ENCODE assay signal across 1 cellular context in the genomic region with DNA sequence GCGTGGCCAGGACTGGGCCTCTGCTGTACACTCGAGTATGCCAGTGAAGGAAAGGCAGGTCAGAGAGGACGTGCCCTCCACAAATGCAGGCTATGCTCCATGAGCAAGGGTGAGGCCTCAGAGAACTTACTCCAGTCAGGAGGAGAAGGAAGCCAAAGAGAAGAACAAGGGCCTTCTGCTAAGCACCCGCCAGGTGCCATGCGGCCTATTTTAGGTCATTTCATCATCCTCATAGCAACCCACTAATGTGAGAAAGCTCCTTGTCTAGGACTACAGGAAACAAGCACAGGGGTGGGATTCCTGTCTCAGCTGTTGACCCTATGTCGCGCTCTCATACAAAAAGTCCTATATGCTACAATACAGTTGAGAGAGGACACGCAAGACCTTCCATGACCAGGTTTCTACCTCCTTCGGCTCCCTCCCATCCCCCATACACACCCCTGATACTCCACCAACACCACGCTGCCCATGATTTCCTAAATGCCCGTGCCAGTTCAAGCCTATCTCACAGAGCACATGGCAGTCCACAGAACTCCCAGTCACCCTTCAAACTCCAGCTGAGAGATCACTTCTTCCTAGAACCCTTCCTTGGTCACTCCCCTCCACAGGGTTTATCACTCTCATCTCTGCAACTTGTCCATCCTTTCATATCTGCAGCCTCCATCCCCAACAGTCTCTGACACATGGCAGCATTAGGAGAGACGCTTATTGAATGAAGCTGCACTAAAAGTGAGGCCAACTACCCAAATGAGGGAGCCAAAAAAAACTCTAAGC.
TF ChIP-seq lines count a peak whose summit lies in the region.

No MANE protein-coding gene starts in this region.

TF ChIP-seq in K562, 482 proteins besides CTCF, POLR2A, EP300 and RAD21 (continued from another document and continues in another):
- TF ChIP-seq, protein P1, sequence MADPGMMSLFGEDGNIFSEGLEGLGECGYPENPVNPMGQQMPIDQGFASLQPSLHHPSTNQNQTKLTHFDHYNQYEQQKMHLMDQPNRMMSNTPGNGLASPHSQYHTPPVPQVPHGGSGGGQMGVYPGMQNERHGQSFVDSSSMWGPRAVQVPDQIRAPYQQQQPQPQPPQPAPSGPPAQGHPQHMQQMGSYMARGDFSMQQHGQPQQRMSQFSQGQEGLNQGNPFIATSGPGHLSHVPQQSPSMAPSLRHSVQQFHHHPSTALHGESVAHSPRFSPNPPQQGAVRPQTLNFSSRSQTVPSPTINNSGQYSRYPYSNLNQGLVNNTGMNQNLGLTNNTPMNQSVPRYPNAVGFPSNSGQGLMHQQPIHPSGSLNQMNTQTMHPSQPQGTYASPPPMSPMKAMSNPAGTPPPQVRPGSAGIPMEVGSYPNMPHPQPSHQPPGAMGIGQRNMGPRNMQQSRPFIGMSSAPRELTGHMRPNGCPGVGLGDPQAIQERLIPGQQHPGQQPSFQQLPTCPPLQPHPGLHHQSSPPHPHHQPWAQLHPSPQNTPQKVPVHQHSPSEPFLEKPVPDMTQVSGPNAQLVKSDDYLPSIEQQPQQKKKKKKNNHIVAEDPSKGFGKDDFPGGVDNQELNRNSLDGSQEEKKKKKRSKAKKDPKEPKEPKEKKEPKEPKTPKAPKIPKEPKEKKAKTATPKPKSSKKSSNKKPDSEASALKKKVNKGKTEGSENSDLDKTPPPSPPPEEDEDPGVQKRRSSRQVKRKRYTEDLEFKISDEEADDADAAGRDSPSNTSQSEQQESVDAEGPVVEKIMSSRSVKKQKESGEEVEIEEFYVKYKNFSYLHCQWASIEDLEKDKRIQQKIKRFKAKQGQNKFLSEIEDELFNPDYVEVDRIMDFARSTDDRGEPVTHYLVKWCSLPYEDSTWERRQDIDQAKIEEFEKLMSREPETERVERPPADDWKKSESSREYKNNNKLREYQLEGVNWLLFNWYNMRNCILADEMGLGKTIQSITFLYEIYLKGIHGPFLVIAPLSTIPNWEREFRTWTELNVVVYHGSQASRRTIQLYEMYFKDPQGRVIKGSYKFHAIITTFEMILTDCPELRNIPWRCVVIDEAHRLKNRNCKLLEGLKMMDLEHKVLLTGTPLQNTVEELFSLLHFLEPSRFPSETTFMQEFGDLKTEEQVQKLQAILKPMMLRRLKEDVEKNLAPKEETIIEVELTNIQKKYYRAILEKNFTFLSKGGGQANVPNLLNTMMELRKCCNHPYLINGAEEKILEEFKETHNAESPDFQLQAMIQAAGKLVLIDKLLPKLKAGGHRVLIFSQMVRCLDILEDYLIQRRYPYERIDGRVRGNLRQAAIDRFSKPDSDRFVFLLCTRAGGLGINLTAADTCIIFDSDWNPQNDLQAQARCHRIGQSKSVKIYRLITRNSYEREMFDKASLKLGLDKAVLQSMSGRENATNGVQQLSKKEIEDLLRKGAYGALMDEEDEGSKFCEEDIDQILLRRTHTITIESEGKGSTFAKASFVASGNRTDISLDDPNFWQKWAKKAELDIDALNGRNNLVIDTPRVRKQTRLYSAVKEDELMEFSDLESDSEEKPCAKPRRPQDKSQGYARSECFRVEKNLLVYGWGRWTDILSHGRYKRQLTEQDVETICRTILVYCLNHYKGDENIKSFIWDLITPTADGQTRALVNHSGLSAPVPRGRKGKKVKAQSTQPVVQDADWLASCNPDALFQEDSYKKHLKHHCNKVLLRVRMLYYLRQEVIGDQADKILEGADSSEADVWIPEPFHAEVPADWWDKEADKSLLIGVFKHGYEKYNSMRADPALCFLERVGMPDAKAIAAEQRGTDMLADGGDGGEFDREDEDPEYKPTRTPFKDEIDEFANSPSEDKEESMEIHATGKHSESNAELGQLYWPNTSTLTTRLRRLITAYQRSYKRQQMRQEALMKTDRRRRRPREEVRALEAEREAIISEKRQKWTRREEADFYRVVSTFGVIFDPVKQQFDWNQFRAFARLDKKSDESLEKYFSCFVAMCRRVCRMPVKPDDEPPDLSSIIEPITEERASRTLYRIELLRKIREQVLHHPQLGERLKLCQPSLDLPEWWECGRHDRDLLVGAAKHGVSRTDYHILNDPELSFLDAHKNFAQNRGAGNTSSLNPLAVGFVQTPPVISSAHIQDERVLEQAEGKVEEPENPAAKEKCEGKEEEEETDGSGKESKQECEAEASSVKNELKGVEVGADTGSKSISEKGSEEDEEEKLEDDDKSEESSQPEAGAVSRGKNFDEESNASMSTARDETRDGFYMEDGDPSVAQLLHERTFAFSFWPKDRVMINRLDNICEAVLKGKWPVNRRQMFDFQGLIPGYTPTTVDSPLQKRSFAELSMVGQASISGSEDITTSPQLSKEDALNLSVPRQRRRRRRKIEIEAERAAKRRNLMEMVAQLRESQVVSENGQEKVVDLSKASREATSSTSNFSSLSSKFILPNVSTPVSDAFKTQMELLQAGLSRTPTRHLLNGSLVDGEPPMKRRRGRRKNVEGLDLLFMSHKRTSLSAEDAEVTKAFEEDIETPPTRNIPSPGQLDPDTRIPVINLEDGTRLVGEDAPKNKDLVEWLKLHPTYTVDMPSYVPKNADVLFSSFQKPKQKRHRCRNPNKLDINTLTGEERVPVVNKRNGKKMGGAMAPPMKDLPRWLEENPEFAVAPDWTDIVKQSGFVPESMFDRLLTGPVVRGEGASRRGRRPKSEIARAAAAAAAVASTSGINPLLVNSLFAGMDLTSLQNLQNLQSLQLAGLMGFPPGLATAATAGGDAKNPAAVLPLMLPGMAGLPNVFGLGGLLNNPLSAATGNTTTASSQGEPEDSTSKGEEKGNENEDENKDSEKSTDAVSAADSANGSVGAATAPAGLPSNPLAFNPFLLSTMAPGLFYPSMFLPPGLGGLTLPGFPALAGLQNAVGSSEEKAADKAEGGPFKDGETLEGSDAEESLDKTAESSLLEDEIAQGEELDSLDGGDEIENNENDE (IDR thresholded peaks at IDR 0.05; ENCODE audit: low read depth, low read length), result no peak
- TF ChIP-seq ZNF224 (CRISPR knock-in tag; IDR thresholded peaks at IDR 0.05) (no peak), POLR2G (IDR thresholded peaks at IDR 0.05; ENCODE audit: low read depth, low read length) (no peak), FOXJ2 (tag; IDR thresholded peaks at IDR 0.05) (no peak), ZNF644 (tag; IDR thresholded peaks at IDR 0.05; ENCODE audit: low read depth) (no peak), ZFP36 (IDR thresholded peaks at IDR 0.05; ENCODE audit: low read depth, low read length, partially characterized antibody) (no peak), TARDBP (IDR thresholded peaks at IDR 0.05) (no peak), CREBBP (IDR thresholded peaks at IDR 0.05; ENCODE audit: low read depth, low read length) (no peak), NFE2 (IDR thresholded peaks at IDR 0.05; ENCODE audit: low read depth) (no peak; the same call in 1 of the 2 replicates), ZNF282 (CRISPR knock-in tag; IDR thresholded peaks at IDR 0.05) (no peak), TGIF2 (CRISPR knock-in tag; IDR thresholded peaks at IDR 0.05) (no peak), DPF2 (IDR thresholded peaks at IDR 0.05) (peak; percentile 83), SMARCB1 (IDR thresholded peaks at IDR 0.05; ENCODE audit: insufficient read length, low read depth) (no peak), ZNF551 (CRISPR knock-in tag; IDR thresholded peaks at IDR 0.05) (no peak), PTTG1 (tag; IDR thresholded peaks at IDR 0.05; ENCODE audit: low read depth) (no peak), CHD2 (IDR thresholded peaks at IDR 0.05; ENCODE audit: low read depth, low read length) (no peak; the same call in 1 of the 2 replicates), CBFA2T3 (IDR thresholded peaks at IDR 0.05) (peak; percentile 81), ZNF12 (CRISPR knock-in tag; IDR thresholded peaks at IDR 0.05) (no peak), SIRT6 (IDR thresholded peaks at IDR 0.05; ENCODE audit: low read depth, low read length) (no peak), RBM22 (IDR thresholded peaks at IDR 0.05; ENCODE audit: low read depth, low read length, poor library complexity, severe bottlenecking) (no peak), KAT2B (IDR thresholded peaks at IDR 0.05; ENCODE audit: low read depth, low read length) (no peak), FOXP1 (CRISPR knock-in tag; IDR thresholded peaks at IDR 0.05) (no peak), PPARD (CRISPR knock-in tag; IDR thresholded peaks at IDR 0.05) (no peak), ZNF561 (CRISPR knock-in tag; conservative IDR thresholded peaks at IDR 0.05) (no peak), NCOA4 (IDR thresholded peaks at IDR 0.05; ENCODE audit: partially characterized antibody) (no peak), ZBTB17 (CRISPR knock-in tag; IDR thresholded peaks at IDR 0.05) (no peak)
- TF ChIP-seq, protein P2, sequence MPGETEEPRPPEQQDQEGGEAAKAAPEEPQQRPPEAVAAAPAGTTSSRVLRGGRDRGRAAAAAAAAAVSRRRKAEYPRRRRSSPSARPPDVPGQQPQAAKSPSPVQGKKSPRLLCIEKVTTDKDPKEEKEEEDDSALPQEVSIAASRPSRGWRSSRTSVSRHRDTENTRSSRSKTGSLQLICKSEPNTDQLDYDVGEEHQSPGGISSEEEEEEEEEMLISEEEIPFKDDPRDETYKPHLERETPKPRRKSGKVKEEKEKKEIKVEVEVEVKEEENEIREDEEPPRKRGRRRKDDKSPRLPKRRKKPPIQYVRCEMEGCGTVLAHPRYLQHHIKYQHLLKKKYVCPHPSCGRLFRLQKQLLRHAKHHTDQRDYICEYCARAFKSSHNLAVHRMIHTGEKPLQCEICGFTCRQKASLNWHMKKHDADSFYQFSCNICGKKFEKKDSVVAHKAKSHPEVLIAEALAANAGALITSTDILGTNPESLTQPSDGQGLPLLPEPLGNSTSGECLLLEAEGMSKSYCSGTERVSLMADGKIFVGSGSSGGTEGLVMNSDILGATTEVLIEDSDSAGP (CRISPR knock-in tag; IDR thresholded peaks at IDR 0.05), result no peak
- TF ChIP-seq, protein P3, sequence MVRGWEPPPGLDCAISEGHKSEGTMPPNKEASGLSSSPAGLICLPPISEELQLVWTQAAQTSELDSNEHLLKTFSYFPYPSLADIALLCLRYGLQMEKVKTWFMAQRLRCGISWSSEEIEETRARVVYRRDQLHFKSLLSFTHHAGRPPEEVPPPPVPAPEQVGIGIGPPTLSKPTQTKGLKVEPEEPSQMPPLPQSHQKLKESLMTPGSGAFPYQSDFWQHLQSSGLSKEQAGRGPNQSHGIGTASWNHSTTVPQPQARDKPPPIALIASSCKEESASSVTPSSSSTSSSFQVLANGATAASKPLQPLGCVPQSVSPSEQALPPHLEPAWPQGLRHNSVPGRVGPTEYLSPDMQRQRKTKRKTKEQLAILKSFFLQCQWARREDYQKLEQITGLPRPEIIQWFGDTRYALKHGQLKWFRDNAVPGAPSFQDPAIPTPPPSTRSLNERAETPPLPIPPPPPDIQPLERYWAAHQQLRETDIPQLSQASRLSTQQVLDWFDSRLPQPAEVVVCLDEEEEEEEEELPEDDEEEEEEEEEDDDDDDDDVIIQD (CRISPR knock-in tag; IDR thresholded peaks at IDR 0.05), result no peak
- TF ChIP-seq, protein P4, sequence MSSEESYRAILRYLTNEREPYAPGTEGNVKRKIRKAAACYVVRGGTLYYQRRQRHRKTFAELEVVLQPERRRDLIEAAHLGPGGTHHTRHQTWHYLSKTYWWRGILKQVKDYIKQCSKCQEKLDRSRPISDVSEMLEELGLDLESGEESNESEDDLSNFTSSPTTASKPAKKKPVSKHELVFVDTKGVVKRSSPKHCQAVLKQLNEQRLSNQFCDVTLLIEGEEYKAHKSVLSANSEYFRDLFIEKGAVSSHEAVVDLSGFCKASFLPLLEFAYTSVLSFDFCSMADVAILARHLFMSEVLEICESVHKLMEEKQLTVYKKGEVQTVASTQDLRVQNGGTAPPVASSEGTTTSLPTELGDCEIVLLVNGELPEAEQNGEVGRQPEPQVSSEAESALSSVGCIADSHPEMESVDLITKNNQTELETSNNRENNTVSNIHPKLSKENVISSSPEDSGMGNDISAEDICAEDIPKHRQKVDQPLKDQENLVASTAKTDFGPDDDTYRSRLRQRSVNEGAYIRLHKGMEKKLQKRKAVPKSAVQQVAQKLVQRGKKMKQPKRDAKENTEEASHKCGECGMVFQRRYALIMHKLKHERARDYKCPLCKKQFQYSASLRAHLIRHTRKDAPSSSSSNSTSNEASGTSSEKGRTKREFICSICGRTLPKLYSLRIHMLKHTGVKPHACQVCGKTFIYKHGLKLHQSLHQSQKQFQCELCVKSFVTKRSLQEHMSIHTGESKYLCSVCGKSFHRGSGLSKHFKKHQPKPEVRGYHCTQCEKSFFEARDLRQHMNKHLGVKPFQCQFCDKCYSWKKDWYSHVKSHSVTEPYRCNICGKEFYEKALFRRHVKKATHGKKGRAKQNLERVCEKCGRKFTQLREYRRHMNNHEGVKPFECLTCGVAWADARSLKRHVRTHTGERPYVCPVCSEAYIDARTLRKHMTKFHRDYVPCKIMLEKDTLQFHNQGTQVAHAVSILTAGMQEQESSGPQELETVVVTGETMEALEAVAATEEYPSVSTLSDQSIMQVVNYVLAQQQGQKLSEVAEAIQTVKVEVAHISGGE (CRISPR knock-in tag; IDR thresholded peaks at IDR 0.05), result no peak
- TF ChIP-seq, protein P5, sequence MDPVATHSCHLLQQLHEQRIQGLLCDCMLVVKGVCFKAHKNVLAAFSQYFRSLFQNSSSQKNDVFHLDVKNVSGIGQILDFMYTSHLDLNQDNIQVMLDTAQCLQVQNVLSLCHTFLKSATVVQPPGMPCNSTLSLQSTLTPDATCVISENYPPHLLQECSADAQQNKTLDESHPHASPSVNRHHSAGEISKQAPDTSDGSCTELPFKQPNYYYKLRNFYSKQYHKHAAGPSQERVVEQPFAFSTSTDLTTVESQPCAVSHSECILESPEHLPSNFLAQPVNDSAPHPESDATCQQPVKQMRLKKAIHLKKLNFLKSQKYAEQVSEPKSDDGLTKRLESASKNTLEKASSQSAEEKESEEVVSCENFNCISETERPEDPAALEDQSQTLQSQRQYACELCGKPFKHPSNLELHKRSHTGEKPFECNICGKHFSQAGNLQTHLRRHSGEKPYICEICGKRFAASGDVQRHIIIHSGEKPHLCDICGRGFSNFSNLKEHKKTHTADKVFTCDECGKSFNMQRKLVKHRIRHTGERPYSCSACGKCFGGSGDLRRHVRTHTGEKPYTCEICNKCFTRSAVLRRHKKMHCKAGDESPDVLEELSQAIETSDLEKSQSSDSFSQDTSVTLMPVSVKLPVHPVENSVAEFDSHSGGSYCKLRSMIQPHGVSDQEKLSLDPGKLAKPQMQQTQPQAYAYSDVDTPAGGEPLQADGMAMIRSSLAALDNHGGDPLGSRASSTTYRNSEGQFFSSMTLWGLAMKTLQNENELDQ (CRISPR knock-in tag; IDR thresholded peaks at IDR 0.05; ENCODE audit: borderline replicate concordance), result no peak
- TF ChIP-seq, protein P6, sequence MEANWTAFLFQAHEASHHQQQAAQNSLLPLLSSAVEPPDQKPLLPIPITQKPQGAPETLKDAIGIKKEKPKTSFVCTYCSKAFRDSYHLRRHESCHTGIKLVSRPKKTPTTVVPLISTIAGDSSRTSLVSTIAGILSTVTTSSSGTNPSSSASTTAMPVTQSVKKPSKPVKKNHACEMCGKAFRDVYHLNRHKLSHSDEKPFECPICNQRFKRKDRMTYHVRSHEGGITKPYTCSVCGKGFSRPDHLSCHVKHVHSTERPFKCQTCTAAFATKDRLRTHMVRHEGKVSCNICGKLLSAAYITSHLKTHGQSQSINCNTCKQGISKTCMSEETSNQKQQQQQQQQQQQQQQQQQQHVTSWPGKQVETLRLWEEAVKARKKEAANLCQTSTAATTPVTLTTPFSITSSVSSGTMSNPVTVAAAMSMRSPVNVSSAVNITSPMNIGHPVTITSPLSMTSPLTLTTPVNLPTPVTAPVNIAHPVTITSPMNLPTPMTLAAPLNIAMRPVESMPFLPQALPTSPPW (CRISPR knock-in tag; IDR thresholded peaks at IDR 0.05), result no peak
- TF ChIP-seq, protein P7, sequence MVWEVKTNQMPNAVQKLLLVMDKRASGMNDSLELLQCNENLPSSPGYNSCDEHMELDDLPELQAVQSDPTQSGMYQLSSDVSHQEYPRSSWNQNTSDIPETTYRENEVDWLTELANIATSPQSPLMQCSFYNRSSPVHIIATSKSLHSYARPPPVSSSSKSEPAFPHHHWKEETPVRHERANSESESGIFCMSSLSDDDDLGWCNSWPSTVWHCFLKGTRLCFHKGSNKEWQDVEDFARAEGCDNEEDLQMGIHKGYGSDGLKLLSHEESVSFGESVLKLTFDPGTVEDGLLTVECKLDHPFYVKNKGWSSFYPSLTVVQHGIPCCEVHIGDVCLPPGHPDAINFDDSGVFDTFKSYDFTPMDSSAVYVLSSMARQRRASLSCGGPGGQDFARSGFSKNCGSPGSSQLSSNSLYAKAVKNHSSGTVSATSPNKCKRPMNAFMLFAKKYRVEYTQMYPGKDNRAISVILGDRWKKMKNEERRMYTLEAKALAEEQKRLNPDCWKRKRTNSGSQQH (CRISPR knock-in tag; IDR thresholded peaks at IDR 0.05), result peak; percentile 44; the same call in 1 of the 2 replicates
